1 cellular context compared by ENCODE assay signal in genomic region chr15:40282144-40282869, GRCh38.
TF ChIP-seq lines count a peak whose summit lies in the region.

No MANE protein-coding gene starts in this region.

TF ChIP-seq in K562, 482 proteins besides CTCF, POLR2A, EP300 and RAD21 (continued from another document and continues in another):
- TF ChIP-seq MGA (IDR thresholded peaks at IDR 0.05) (peak; percentile 83), HOXB6 (CRISPR knock-in tag; IDR thresholded peaks at IDR 0.05; ENCODE audit: borderline replicate concordance) (no peak), TCF15 (CRISPR knock-in tag; IDR thresholded peaks at IDR 0.05) (no peak), SMAD4 (CRISPR knock-in tag; conservative IDR thresholded peaks at IDR 0.05) (no peak; the same call in none of the 2 replicates), CEBPB (tag; IDR thresholded peaks at IDR 0.05) (no peak), ZKSCAN1 (IDR thresholded peaks at IDR 0.05; ENCODE audit: low read depth, low read length) (no peak), KDM1A (IDR thresholded peaks at IDR 0.05) (no peak), IFI16 (CRISPR knock-in tag; IDR thresholded peaks at IDR 0.05) (no peak), ZNF609 (CRISPR knock-in tag; IDR thresholded peaks at IDR 0.05; ENCODE audit: borderline replicate concordance) (no peak), ZNF347 (CRISPR knock-in tag; IDR thresholded peaks at IDR 0.05; ENCODE audit: low read depth) (no peak), ZNF121 (CRISPR knock-in tag; conservative IDR thresholded peaks at IDR 0.05) (no peak), PTRF (tag; IDR thresholded peaks at IDR 0.05) (no peak), RBM22 (IDR thresholded peaks at IDR 0.05; ENCODE audit: low read depth, low read length, poor library complexity, severe bottlenecking) (no peak), ERF (CRISPR knock-in tag; IDR thresholded peaks at IDR 0.05) (no peak), SMARCB1 (IDR thresholded peaks at IDR 0.05; ENCODE audit: insufficient read length, low read depth) (no peak), RCOR1 (IDR thresholded peaks at IDR 0.05; ENCODE audit: borderline replicate concordance in 1 of 2, low read depth in 2 of 2, low read length in 2 of 2) (no peak), ZNF165 (CRISPR knock-in tag; IDR thresholded peaks at IDR 0.05; ENCODE audit: borderline replicate concordance) (no peak), NUFIP1 (IDR thresholded peaks at IDR 0.05; ENCODE audit: partially characterized antibody) (no peak), MED1 (CRISPR knock-in tag; IDR thresholded peaks at IDR 0.05; ENCODE audit: borderline replicate concordance) (no peak; the same call in 1 of the 2 replicates), SNIP1 (IDR thresholded peaks at IDR 0.05; ENCODE audit: low read depth) (no peak), ZNF431 (CRISPR knock-in tag; IDR thresholded peaks at IDR 0.05) (peak; percentile 65), RBM17 (IDR thresholded peaks at IDR 0.05; ENCODE audit: borderline replicate concordance, low read depth, low read length) (no peak), KAT2B (IDR thresholded peaks at IDR 0.05; ENCODE audit: low read depth, low read length) (no peak), ZNF830 (CRISPR knock-in tag; IDR thresholded peaks at IDR 0.05) (peak; percentile 81; the same call in 1 of the 2 replicates), PHF8 (IDR thresholded peaks at IDR 0.05; ENCODE audit: borderline replicate concordance, low read length) (peak; percentile 32; the same call in 1 of the 2 replicates), ZNF699 (CRISPR knock-in tag; IDR thresholded peaks at IDR 0.05; ENCODE audit: insufficient replicate concordance) (no peak), ZNF764 (CRISPR knock-in tag; IDR thresholded peaks at IDR 0.05; ENCODE audit: low read depth) (no peak), ZNF282 (CRISPR knock-in tag; IDR thresholded peaks at IDR 0.05) (peak; percentile 94; the same call in 1 of the 2 replicates), SNRNP70 (optimal IDR thresholded peaks at IDR 0.05; ENCODE audit: low read depth, low read length) (no peak), ZFPM2 (CRISPR knock-in tag; IDR thresholded peaks at IDR 0.05) (no peak), BCL6 (CRISPR knock-in tag; IDR thresholded peaks at IDR 0.05) (no peak), SMARCC2 (IDR thresholded peaks at IDR 0.05; ENCODE audit: low read depth) (no peak), KLF16 (IDR thresholded peaks at IDR 0.05) (no peak), ZNF311 (CRISPR knock-in tag; IDR thresholded peaks at IDR 0.05) (no peak), ZBTB49 (CRISPR knock-in tag; IDR thresholded peaks at IDR 0.05; ENCODE audit: borderline replicate concordance) (no peak), ZNF146 (CRISPR knock-in tag; IDR thresholded peaks at IDR 0.05; ENCODE audit: unreplicated experiment) (no peak), SAFB (IDR thresholded peaks at IDR 0.05; ENCODE audit: borderline replicate concordance, low read depth, low read length) (peak; percentile 76; the same call in 1 of the 2 replicates), TRIM28 (IDR thresholded peaks at IDR 0.05) (no peak)
- TF ChIP-seq, protein P1, sequence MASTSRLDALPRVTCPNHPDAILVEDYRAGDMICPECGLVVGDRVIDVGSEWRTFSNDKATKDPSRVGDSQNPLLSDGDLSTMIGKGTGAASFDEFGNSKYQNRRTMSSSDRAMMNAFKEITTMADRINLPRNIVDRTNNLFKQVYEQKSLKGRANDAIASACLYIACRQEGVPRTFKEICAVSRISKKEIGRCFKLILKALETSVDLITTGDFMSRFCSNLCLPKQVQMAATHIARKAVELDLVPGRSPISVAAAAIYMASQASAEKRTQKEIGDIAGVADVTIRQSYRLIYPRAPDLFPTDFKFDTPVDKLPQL (IDR thresholded peaks at IDR 0.05; ENCODE audit: extremely low read depth, insufficient read length), result no peak
- TF ChIP-seq, protein P2, sequence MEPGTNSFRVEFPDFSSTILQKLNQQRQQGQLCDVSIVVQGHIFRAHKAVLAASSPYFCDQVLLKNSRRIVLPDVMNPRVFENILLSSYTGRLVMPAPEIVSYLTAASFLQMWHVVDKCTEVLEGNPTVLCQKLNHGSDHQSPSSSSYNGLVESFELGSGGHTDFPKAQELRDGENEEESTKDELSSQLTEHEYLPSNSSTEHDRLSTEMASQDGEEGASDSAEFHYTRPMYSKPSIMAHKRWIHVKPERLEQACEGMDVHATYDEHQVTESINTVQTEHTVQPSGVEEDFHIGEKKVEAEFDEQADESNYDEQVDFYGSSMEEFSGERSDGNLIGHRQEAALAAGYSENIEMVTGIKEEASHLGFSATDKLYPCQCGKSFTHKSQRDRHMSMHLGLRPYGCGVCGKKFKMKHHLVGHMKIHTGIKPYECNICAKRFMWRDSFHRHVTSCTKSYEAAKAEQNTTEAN (CRISPR knock-in tag; IDR thresholded peaks at IDR 0.05), result no peak
- TF ChIP-seq, protein P3, sequence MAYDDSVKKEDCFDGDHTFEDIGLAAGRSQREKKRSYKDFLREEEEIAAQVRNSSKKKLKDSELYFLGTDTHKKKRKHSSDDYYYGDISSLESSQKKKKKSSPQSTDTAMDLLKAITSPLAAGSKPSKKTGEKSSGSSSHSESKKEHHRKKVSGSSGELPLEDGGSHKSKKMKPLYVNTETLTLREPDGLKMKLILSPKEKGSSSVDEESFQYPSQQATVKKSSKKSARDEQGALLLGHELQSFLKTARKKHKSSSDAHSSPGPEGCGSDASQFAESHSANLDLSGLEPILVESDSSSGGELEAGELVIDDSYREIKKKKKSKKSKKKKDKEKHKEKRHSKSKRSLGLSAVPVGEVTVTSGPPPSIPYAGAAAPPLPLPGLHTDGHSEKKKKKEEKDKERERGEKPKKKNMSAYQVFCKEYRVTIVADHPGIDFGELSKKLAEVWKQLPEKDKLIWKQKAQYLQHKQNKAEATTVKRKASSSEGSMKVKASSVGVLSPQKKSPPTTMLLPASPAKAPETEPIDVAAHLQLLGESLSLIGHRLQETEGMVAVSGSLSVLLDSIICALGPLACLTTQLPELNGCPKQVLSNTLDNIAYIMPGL (CRISPR knock-in tag; IDR thresholded peaks at IDR 0.05), result no peak
